12 cellular contexts compared by ENCODE assay signal in the genomic region with DNA sequence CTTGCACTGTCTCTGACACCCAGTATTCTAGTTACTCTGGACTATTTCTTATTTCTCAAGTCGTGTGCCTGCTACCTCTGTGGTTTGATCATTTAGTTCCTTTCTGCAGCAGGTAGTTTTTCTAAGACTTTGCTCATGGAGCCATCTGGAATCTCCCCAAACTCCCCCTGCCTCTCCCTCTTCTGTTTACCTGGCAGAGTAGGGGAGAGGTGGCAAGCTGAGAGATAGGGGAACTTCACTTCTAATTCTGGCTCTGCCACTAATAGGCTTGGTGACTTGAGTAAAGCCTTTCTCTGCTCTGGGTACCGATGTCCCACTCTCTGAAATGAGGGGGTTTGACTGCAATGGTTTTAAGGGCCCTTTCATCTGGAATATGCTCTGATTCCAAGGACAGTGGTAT.
"Had no signal": no experiment of that assay in that cellular context is flagged by ENCODE, and none has a peak within 500 bp of the region (broad histone marks: within the 10 kb centered on the region; RNA-seq: fewer than 3 reads in every experiment).

No MANE protein-coding gene starts in this region.

- H3K27me3 ChIP-seq: heart right ventricle, right atrium auricular region, stomach had no signal

- DNase-seq: effector CD8-positive, alpha-beta T cell; foreskin melanocyte; heart right ventricle; kidney glomerular epithelial cell; lower lobe of right lung; natural killer cell; small intestine; stimulated activated CD4-positive, alpha-beta T cell treated with anti-CD3 and anti-CD28 coated beads, Interleukin-12 subunit alpha, Interleukin-12 subunit beta, amount 100 ng/mL, for 4 hours; stomach; trophoblast cell had no signal

- ATAC-seq: lower lobe of right lung, natural killer cell had no signal

- H3K27ac ChIP-seq: coronary artery, lower lobe of right lung, right atrium auricular region, stomach had no signal
